Comparison of ENCODE assay signal across 9 cellular contexts in the genomic region with DNA sequence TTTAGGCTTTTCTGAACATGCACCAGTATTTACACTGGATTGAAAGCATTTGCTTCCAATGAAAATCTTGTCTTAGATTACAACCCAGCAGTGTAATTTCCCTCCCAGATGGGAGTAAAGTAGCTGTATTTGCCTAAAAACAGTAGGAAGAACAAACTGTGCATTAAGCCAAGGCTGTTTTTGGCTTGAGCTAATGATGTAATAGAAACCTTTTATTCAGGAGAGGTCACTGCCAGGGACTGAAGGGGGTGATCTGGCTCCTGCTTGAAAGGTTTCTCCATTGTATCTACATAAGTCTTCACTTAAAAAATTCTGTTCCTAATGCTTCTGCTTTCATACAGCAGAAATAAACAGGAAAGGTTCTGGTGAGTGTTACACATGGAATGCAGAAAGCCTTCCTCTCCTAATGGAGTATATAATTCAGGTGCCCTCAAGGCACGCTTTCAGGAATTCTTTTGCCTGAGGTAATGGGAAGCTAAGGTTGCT.
DNase-seq lines count a peak whose midpoint lies in the region; ATAC-seq and TF ChIP-seq lines count a peak whose summit lies in the region.
"Had no signal": no experiment of that assay in that cellular context is flagged by ENCODE, and none has a peak within 500 bp of the region (broad histone marks: within the 10 kb centered on the region; RNA-seq: fewer than 3 reads in every experiment).

No MANE protein-coding gene starts in this region.

- TF ChIP-seq POLR2A in IMR-90 (IDR thresholded peaks at IDR 0.05; ENCODE audit: low read depth, low read length): no peak
- TF ChIP-seq POLR2A in thyroid gland (IDR thresholded peaks at IDR 0.05): no peak

- DNase-seq in IMR-90: peak; percentile 60
- peak; percentile 3 for DNase-seq in glomerular visceral epithelial cell (ENCODE audit: extremely low spot score)
- peak; percentile 60 for DNase-seq in retina
- DNase-seq in thyroid gland: no peak
- no peak for DNase-seq in NCI-H187 (lab: John Stamatoyannopoulos, UW)
- DNase-seq: activated CD4-positive, alpha-beta memory T cell treated with anti-CD3 and anti-CD28 coated beads for 36 hours; occipital lobe had no signal

- POLR2A ChIA-PET in IMR-90 (lab: Charles Lee; ENCODE audit: unreplicated experiment): no interaction called here

- H3K27me3 ChIP-seq in IMR-90 (ENCODE audit: control insufficient read depth, insufficient read depth, low read length): no peaks in the 10 kb centered on the region
- no peaks in the 10 kb centered on the region for H3K27me3 ChIP-seq in thyroid gland

- no peaks in the 10 kb centered on the region for H3K9me3 ChIP-seq in IMR-90 (ENCODE audit: control insufficient read depth, insufficient read depth, low read length)
- H3K9me3 ChIP-seq in thyroid gland: no peaks in the 10 kb centered on the region

- no peak overlapping the region for H3K9ac ChIP-seq in IMR-90 (ENCODE audit: low read depth, low read length)

- no peak overlapping the region for H3K14ac ChIP-seq in IMR-90 (replicated peaks; ENCODE audit: low read depth, low read length)

- intact Hi-C loops in IMR-90 (cut with micrococcal nuclease) (no loop called here), thyroid gland (cut with DNase I) (no loop called here)

- peak overlapping the region; percentile 35 for H2BK5ac ChIP-seq in IMR-90 (ENCODE audit: low read depth, low read length, poor library complexity, severe bottlenecking)

- TF ChIP-seq CTCF in IMR-90 (conservative IDR thresholded peaks at IDR 0.05; ENCODE audit: low read depth, low read length) (no peak), thyroid gland (IDR thresholded peaks at IDR 0.05) (no peak)

- peaks cover 21% of the 10 kb centered on the region for H3K9me1 ChIP-seq in IMR-90 (ENCODE audit: insufficient read depth, low read length)

- H3K4me1 ChIP-seq in IMR-90 (ENCODE audit: control insufficient read depth, insufficient read depth, low read length) (peaks cover 36% of the 10 kb centered on the region), thyroid gland (no peaks in the 10 kb centered on the region)

- H2AK5ac ChIP-seq in IMR-90 (ENCODE audit: low read depth, low read length): no peak overlapping the region

- H4K91ac ChIP-seq in IMR-90 (ENCODE audit: insufficient read depth, low read depth, low read length): no peak overlapping the region; the same call in 1 of the 2 replicates

- no peak for TF ChIP-seq RAD21 in IMR-90 (IDR thresholded peaks at IDR 0.05; ENCODE audit: low read length)

- dilution Hi-C loops in IMR-90 (cut with HindIII; ENCODE audit: low sequenced_read_pairs, unreplicated experiment): no loop called here

- H2BK15ac ChIP-seq in IMR-90 (ENCODE audit: low read depth, low read length): no peak overlapping the region; the same call in 2 of the 3 replicates

- no peak overlapping the region for H3K4me3 ChIP-seq in IMR-90 (ENCODE audit: insufficient read depth, low read depth, low read length)
- H3K4me3 ChIP-seq in thyroid gland (replicated peaks in 1 of 3): no peak overlapping the region

- no peak overlapping the region for H2BK120ac ChIP-seq in IMR-90 (ENCODE audit: low read depth, low read length)

- peak; percentile 56 for ATAC-seq in IMR-90 (ENCODE audit: low read depth)
- peak; percentile 68 for ATAC-seq in SK-N-SH treated with all-trans-retinoic acid at 6 μM for 48 hours
- ATAC-seq in GM21786 (IDR thresholded peaks at IDR 0.05; ENCODE audit: unreplicated experiment): no peak

- in situ Hi-C loops in IMR-90 (cut with MboI; ENCODE audit: low sequenced_read_pairs): no loop called here

- H3K4ac ChIP-seq in IMR-90 (ENCODE audit: low read depth, low read length): no peak overlapping the region

- H3K36me3 ChIP-seq in IMR-90 (ENCODE audit: control insufficient read depth, insufficient read depth, low read length) (peaks cover 26% of the 10 kb centered on the region), thyroid gland (no peaks in the 10 kb centered on the region)

- no peak overlapping the region for H4K8ac ChIP-seq in IMR-90 (ENCODE audit: low read depth in 2 of 2, low read length in 2 of 2)

- WGBS in IMR-90 (ENCODE audit: extremely low coverage in 2 of 2, insufficient read length in 1 of 2), 2 experiments: no CpG with 5 or more reads among the region's 1 CpG
- whole genome bisulfite sequencing in thyroid gland, 2 donors: 91 to 92% methylated on average over 1 of the region's 1 CpG

- H3K4me2 ChIP-seq in IMR-90 (ENCODE audit: low read depth, low read length): no peak overlapping the region; the same call in 1 of the 2 replicates

- H4K20me1 ChIP-seq in IMR-90 (ENCODE audit: insufficient read depth, low read length): peaks cover 89% of the 10 kb centered on the region

- no TSS peak for BruUV-seq in IMR-90 (replicated peaks; lab: Mats Ljungman, UMichigan)

- H2BK20ac ChIP-seq in IMR-90 (ENCODE audit: low read depth, low read length): no peak overlapping the region

- CTCF ChIA-PET in IMR-90 (lab: Yijun Ruan, JAX): no interaction called here

- H3K79me1 ChIP-seq in IMR-90 (ENCODE audit: low read depth in 1 of 2, low read length in 2 of 2): peaks cover 21 to 73% of the 10 kb centered on the region in 2 experiments

- no peak overlapping the region for H4K5ac ChIP-seq in IMR-90 (ENCODE audit: low read depth, low read length)

- no peak overlapping the region for H2AK9ac ChIP-seq in IMR-90 (replicated peaks; ENCODE audit: low read depth, low read length, poor library complexity)

- H3K56ac ChIP-seq in IMR-90 (ENCODE audit: extremely low read depth, insufficient read depth, low read length): no peak overlapping the region

- no peak overlapping the region for H2AFZ ChIP-seq in IMR-90 (replicated peaks; ENCODE audit: low read length, poor library complexity)

- H3K23ac ChIP-seq in IMR-90 (ENCODE audit: low read depth, low read length): peak overlapping the region; percentile 48; the same call in 1 of the 2 replicates

- H3K27ac ChIP-seq in IMR-90 (ENCODE audit: insufficient read depth, low read length) (no peak overlapping the region), thyroid gland (no peak overlapping the region)

- no peak overlapping the region for H3K18ac ChIP-seq in IMR-90 (ENCODE audit: low read depth, low read length)

TF ChIP-seq in IMR-90, 13 proteins besides CTCF, POLR2A, EP300 and RAD21:
- TF ChIP-seq RCOR1 (IDR thresholded peaks at IDR 0.05; ENCODE audit: insufficient replicate concordance, low read length): no peak
- no peak for TF ChIP-seq NFE2L2 (IDR thresholded peaks at IDR 0.05; ENCODE audit: low read depth, low read length)
- no peak for TF ChIP-seq CHD1 (IDR thresholded peaks at IDR 0.05; ENCODE audit: low read depth, low read length)

TF ChIP-seq in SK-N-SH treated with all-trans-retinoic acid at 6 μM for 48 hours, 23 proteins besides CTCF, POLR2A, EP300 and RAD21:
- TF ChIP-seq ISL1 (CRISPR knock-in tag; IDR thresholded peaks at IDR 0.05) (peak; percentile 68), SNAI2 (CRISPR knock-in tag; IDR thresholded peaks at IDR 0.05) (no peak)

Comparison
In these comparisons a context has a peak if more than half of its experiments do, and no peak if none do; other contexts are left out.
1. DNase-seq: peak in IMR-90 (single experiment), glomerular visceral epithelial cell (single experiment) and retina (single experiment); none in thyroid gland (0 of 2) and NCI-H187 (0 of 2).